8 cellular contexts compared by ENCODE assay signal in the genomic region with DNA sequence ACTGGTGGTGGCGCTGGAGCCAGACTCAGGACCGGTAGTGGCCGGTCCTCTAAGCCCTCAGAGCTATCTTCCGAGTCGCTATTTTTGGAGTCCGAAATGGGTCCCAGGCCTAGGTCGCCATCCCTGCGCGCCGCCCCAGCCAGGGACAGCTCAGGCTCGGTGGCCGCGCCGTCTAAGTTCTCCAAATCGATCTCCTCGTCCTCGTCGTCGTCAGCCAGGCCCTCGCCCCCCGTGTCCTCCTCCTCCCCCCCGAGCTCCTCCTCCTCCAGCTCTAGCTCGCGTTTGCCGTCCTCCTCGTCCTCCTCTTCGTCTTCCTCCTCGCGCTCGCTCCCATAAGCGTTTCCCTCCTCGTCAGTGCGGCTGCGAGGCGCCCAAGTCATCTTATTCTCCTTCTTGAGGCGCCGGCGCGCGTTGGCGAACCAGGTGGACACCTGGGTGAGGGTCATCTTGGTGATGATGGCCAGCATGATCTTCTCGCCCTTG. TPM values are rescaled to one million over a fixed set of nuclear protein-coding genes. Genes with fewer than 3 reads are reported as not detected.
DNase-seq lines count a peak whose midpoint lies in the region; ATAC-seq and TF ChIP-seq lines count a peak whose summit lies in the region.

No MANE protein-coding gene starts in this region.

- H3K36me3 Mint-ChIP-seq in CD14-positive monocyte = peaks cover 0 to 8% of the 10 kb centered on the region in 2 donors
- H3K36me3 Mint-ChIP-seq in chondrocyte (ENCODE audit: low read depth) = peaks cover 1% of the 10 kb centered on the region
- H3K36me3 Mint-ChIP-seq in naive thymus-derived CD4-positive, alpha-beta T cell = peaks cover 0 to 12% (median 0%) of the 10 kb centered on the region in 5 donors

- CTCF ChIA-PET in naive thymus-derived CD4-positive, alpha-beta T cell (lab: Charles Lee) = no interaction called here

- POLR2A ChIA-PET in naive thymus-derived CD4-positive, alpha-beta T cell (lab: Charles Lee) = no interaction called here

- no peaks in the 10 kb centered on the region for H3K4me1 ChIP-seq in naive thymus-derived CD4-positive, alpha-beta T cell (ENCODE audit: control insufficient read depth in 2 of 2, insufficient read depth in 2 of 2, low read length in 2 of 2)

- TF ChIP-seq CTCF in CD14-positive monocyte (IDR thresholded peaks at IDR 0.05) (no peak), chondrocyte (IDR thresholded peaks at IDR 0.05) (no peak)

- ATAC-seq in naive thymus-derived CD4-positive, alpha-beta T cell = no peak
- ATAC-seq in HG03565 (IDR thresholded peaks at IDR 0.05; ENCODE audit: unreplicated experiment) = no peak
- ATAC-seq in HG03039 (IDR thresholded peaks at IDR 0.05; ENCODE audit: unreplicated experiment) = no peak

- peaks cover 23% of the 10 kb centered on the region for H3K36me3 ChIP-seq in KOPT-K1 (ENCODE audit: insufficient read depth, low read length)
- H3K36me3 ChIP-seq in naive thymus-derived CD4-positive, alpha-beta T cell (ENCODE audit: control insufficient read depth in 2 of 3, insufficient read depth in 3 of 3, low read length in 3 of 3) = no peaks in the 10 kb centered on the region

- H3K27me3 Mint-ChIP-seq in CD14-positive monocyte (ENCODE audit: low read depth in 3 of 3) (peaks cover 82 to 96% (median 91%) of the 10 kb centered on the region in 3 donors), chondrocyte (ENCODE audit: low read depth) (peaks cover 64% of the 10 kb centered on the region)
- peaks cover 52 to 81% (median 69%) of the 10 kb centered on the region in 5 donors for H3K27me3 Mint-ChIP-seq in naive thymus-derived CD4-positive, alpha-beta T cell

- intact Hi-C loops in CD14-positive monocyte (cut with micrococcal nuclease) = no loop called here
- intact Hi-C loops in naive thymus-derived CD4-positive, alpha-beta T cell (cut with micrococcal nuclease) = loop anchor here in 1 of 2 donors (5.0 to 10.0 kb wide), 3 partner anchors 338 to 1910 kb away; partner anchors contain the start of gene GNAO1

- peaks cover 9% of the 10 kb centered on the region for H3K9me3 ChIP-seq in KOPT-K1 (ENCODE audit: insufficient read depth, low read length, poor library complexity, severe bottlenecking)
- H3K9me3 ChIP-seq in naive thymus-derived CD4-positive, alpha-beta T cell (ENCODE audit: control insufficient read depth in 2 of 3, low read length in 3 of 3) = no peaks in the 10 kb centered on the region

- no peak overlapping the region for H3K27ac Mint-ChIP-seq in CD14-positive monocyte
- no peak overlapping the region for H3K27ac Mint-ChIP-seq in chondrocyte (ENCODE audit: unreplicated experiment)
- H3K27ac Mint-ChIP-seq in naive thymus-derived CD4-positive, alpha-beta T cell = peak overlapping the region in 1 of 9 donors; percentile 80

- peak overlapping the region; percentile 81 for H3K27ac ChIP-seq in KOPT-K1 (ENCODE audit: low read depth, low read length, poor library complexity, severe bottlenecking)
- no peak overlapping the region for H3K27ac ChIP-seq in naive thymus-derived CD4-positive, alpha-beta T cell (ENCODE audit: low read depth, low read length)

- H3K4me3 ChIP-seq in naive thymus-derived CD4-positive, alpha-beta T cell (ENCODE audit: low read length) = no peak overlapping the region

- no peaks in the 10 kb centered on the region for H3K27me3 ChIP-seq in naive thymus-derived CD4-positive, alpha-beta T cell (ENCODE audit: control insufficient read depth in 2 of 2, insufficient read depth in 2 of 2, low read length in 2 of 2)

- peak overlapping the region; percentile 20 to 90 for H3K4me3 Mint-ChIP-seq in CD14-positive monocyte
- peak overlapping the region; percentile 67 for H3K4me3 Mint-ChIP-seq in chondrocyte (ENCODE audit: unreplicated experiment)
- H3K4me3 Mint-ChIP-seq in naive thymus-derived CD4-positive, alpha-beta T cell = peak overlapping the region in 6 of 10 donors; percentile 13 to 80 (median 46)

- no peak for DNase-seq in CD14-positive monocyte (ENCODE audit: low spot score)
- DNase-seq in chondrocyte (ENCODE audit: low spot score) = no peak
- DNase-seq in naive thymus-derived CD4-positive, alpha-beta T cell = no peak
- DNase-seq in NCI-H524 treated with DMSO at 0.1 percent for 48 hours (lab: John Stamatoyannopoulos, UW) = no peak
- DNase-seq in activated naive CD4-positive, alpha-beta T cell (lab: John Stamatoyannopoulos, UW) = no peak

- H3K4me1 Mint-ChIP-seq in CD14-positive monocyte = peaks cover 31% of the 10 kb centered on the region
- peaks cover 39% of the 10 kb centered on the region for H3K4me1 Mint-ChIP-seq in chondrocyte (ENCODE audit: low read depth)
- H3K4me1 Mint-ChIP-seq in naive thymus-derived CD4-positive, alpha-beta T cell = peaks cover 19 to 51% (median 30%) of the 10 kb centered on the region in 7 donors

- H3K9me3 Mint-ChIP-seq in CD14-positive monocyte (peaks cover 0 to 36% (median 10%) of the 10 kb centered on the region in 7 donors), chondrocyte (ENCODE audit: low read depth) (no peaks in the 10 kb centered on the region)
- peaks cover 0 to 4% (median 0%) of the 10 kb centered on the region in 11 donors for H3K9me3 Mint-ChIP-seq in naive thymus-derived CD4-positive, alpha-beta T cell

RNA-seq across cellular contexts. Expression of gene IRX3, which starts 1.6 kb away (rescaled TPM):
- not detected for polyA plus RNA-seq in CD14-positive monocyte
- 0.47 to 0.85 TPM (median 0.56 TPM) in 3 replicates for total RNA-seq in chondrocyte
- 1 to 10 TPM in 1 of 5 experiments, not detected in 4; 3.2 TPM for total RNA-seq in naive thymus-derived CD4-positive, alpha-beta T cell
- not detected for polyA plus RNA-seq in naive thymus-derived CD4-positive, alpha-beta T cell
